ENCODE assay signal across 19 cellular contexts in genomic region chr9:131583342-131583645, GRCh38. TPM values are rescaled to one million over a fixed set of nuclear protein-coding genes. Genes with fewer than 3 reads are reported as not detected.
"Had no signal": no experiment of that assay in that cellular context is flagged by ENCODE, and none has a peak within 500 bp of the region (broad histone marks: within the 10 kb centered on the region; RNA-seq: fewer than 3 reads in every experiment).

No MANE protein-coding gene starts in this region.

- H3K4me3 Mint-ChIP-seq: activated T-cell treated with anti-CD3 and anti-CD28 coated beads, Interleukin-2, amount 50 U/mL, for 4 hours; dendritic cell treated with granulocyte-macrophage colony-stimulating factor and Interleukin-4, amounts not matched to agents 40 ng/mL and 50 ng/mL, for 4 days; type B pancreatic cell; WTC11 had no signal

- H3K27me3 ChIP-seq: body of pancreas had no signal

- H3K4me3 ChIP-seq: body of pancreas, lower lobe of right lung had no signal

- DNase-seq: activated CD4-positive, alpha-beta T cell treated with anti-CD3 and anti-CD28 coated beads for 48 hours; activated gamma-delta T cell treated with Interleukin-2 at 50 U/mL for 16 hours; activated T-cell treated with anti-CD3 and anti-CD28 coated beads, Interleukin-2, amount 50 U/mL, for 4 hours; body of pancreas; erythroblast; hippocampal formation; left cardiac atrium; lower lobe of right lung; midbrain; nucleus accumbens; right cardiac atrium; SIG-M5; small intestine; stimulated activated naive CD4-positive, alpha-beta T cell had no signal

- H3K9me3 Mint-ChIP-seq: activated T-cell treated with anti-CD3 and anti-CD28 coated beads, Interleukin-2, amount 50 U/mL, for 4 hours; dendritic cell treated with granulocyte-macrophage colony-stimulating factor and Interleukin-4, amounts not matched to agents 40 ng/mL and 50 ng/mL, for 4 days; type B pancreatic cell; WTC11 had no signal

- H3K4me1 ChIP-seq: body of pancreas had no signal

- H3K9me3 ChIP-seq: body of pancreas, lower lobe of right lung had no signal

- H3K4me1 Mint-ChIP-seq: WTC11 had no signal

- H3K27ac Mint-ChIP-seq: dendritic cell treated with granulocyte-macrophage colony-stimulating factor and Interleukin-4, amounts not matched to agents 40 ng/mL and 50 ng/mL, for 4 days; progenitor cell of endocrine pancreas; type B pancreatic cell; WTC11 had no signal

- H3K27me3 Mint-ChIP-seq: dendritic cell treated with granulocyte-macrophage colony-stimulating factor and Interleukin-4, amounts not matched to agents 40 ng/mL and 50 ng/mL, for 4 days; progenitor cell of endocrine pancreas; type B pancreatic cell had no signal

- ATAC-seq: activated T-cell treated with anti-CD3 and anti-CD28 coated beads, Interleukin-2, amount 50 U/mL, for 4 hours; body of pancreas; left cardiac atrium; lower lobe of right lung; right cardiac atrium; WTC11 had no signal

- H3K27ac ChIP-seq: body of pancreas, lower lobe of right lung had no signal

RNA-seq across cellular contexts. Expression of gene PRRT1B, which starts 38.0 kb away (rescaled TPM):
- total RNA-seq: activated T-cell treated with anti-CD3 and anti-CD28 coated beads, Interleukin-2, amount 50 U/mL, for 4 hours; glomerular endothelial cell; left cardiac atrium; right cardiac atrium had no signal
